ENCODE assay signal across 11 cellular contexts in genomic region chr2:60446413-60447358, GRCh38.
DNase-seq lines count a peak whose midpoint lies in the region; ATAC-seq and TF ChIP-seq lines count a peak whose summit lies in the region.
"Had no signal": no experiment of that assay in that cellular context is flagged by ENCODE, and none has a peak within 500 bp of the region (broad histone marks: within the 10 kb centered on the region; RNA-seq: fewer than 3 reads in every experiment).

No MANE protein-coding gene starts in this region.

- 79 to 80% methylated on average over 9 of the region's 9 CpGs for WGBS in lower leg skin, 2 donors

- TF ChIP-seq POLR2A in lower leg skin (IDR thresholded peaks at IDR 0.05) = no peak

- no peak overlapping the region for H3K4me3 ChIP-seq in lower leg skin (ENCODE audit: low read depth, poor library complexity, severe bottlenecking)
- no peak overlapping the region for H3K4me3 ChIP-seq in foreskin fibroblast (ENCODE audit: low read depth in 1 of 2, low read length in 2 of 2)
- H3K4me3 ChIP-seq: gastroesophageal sphincter had no signal

- ATAC-seq in GM18520 (IDR thresholded peaks at IDR 0.05; ENCODE audit: unreplicated experiment) = peak; percentile 97
- ATAC-seq in GM21515 (IDR thresholded peaks at IDR 0.05; ENCODE audit: unreplicated experiment) = peak; percentile 85
- peak; percentile 94 for ATAC-seq in HG03280 (IDR thresholded peaks at IDR 0.05; ENCODE audit: unreplicated experiment)
- ATAC-seq: gastroesophageal sphincter had no signal

- intact Hi-C loops in lower leg skin (cut with DNase I; ENCODE audit: low total_unique reads) = no loop called here

- TF ChIP-seq CTCF in lower leg skin (IDR thresholded peaks at IDR 0.05) (no peak), foreskin fibroblast (IDR thresholded peaks at IDR 0.05; ENCODE audit: low read depth, low read length) (no peak)

- peak; percentile 51 for DNase-seq in germinal center (ENCODE audit: low spot score)
- no peak for DNase-seq in activated CD4-positive, alpha-beta T cell treated with anti-CD3 and anti-CD28 coated beads for 4 hours
- DNase-seq in lower leg skin (ENCODE audit: low spot score in 2 of 2) = no peak
- DNase-seq in foreskin fibroblast = no peak
- DNase-seq in COR-L47 (lab: John Stamatoyannopoulos, UW) = no peak
- DNase-seq: NCI-H1092 treated with DMSO at 0.1 percent for 48 hours, nucleus accumbens had no signal
